Comparison of ENCODE assay signal across 27 cellular contexts in the genomic region with DNA sequence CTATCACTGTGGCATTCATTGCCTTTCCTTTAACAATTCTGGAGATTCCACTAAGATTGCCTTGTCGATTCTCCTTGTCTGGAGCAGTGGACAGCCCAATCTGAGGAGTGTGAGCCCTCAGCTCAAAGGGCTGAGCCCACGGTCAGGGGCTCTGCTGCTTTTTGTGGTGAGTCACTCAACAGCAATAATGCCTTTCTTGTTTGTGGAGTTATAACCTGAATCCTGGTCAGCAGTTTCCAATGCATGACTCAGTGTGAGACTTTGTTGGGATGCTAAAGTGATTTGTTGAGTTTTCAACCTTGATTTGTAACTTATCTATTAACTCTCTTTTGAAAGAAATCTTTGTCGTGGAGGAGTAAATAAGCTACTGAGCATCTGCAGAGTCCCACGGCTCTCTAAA.
DNase-seq lines count a peak whose midpoint lies in the region; ATAC-seq, FAIRE-seq and TF ChIP-seq lines count a peak whose summit lies in the region.
"Had no signal": no experiment of that assay in that cellular context is flagged by ENCODE, and none has a peak within 500 bp of the region (broad histone marks: within the 10 kb centered on the region; RNA-seq: fewer than 3 reads in every experiment).

No MANE protein-coding gene starts in this region.

- TF ChIP-seq RAD21 in HepG2 (CRISPR knock-in tag; IDR thresholded peaks at IDR 0.05) = no peak

- H3K79me2 ChIP-seq in HepG2 (ENCODE audit: insufficient read depth, low read length) = no peaks in the 10 kb centered on the region

- TF ChIP-seq POLR2A in HepG2 (IDR thresholded peaks at IDR 0.05; ENCODE audit: insufficient read depth in 1 of 2, low read depth in 2 of 2, low read length in 2 of 2) (no peak), right lobe of liver (IDR thresholded peaks at IDR 0.05) (no peak)

- no peak for FAIRE-seq in HepG2 (lab: Jason Lieb, UNC)

- no TSS peak for BruUV-seq in HepG2 (replicated peaks; lab: Mats Ljungman, UMichigan)

- no peaks in the 10 kb centered on the region for H4K20me1 ChIP-seq in HepG2 (ENCODE audit: insufficient read depth, low read length)

- no peak overlapping the region for H2AFZ ChIP-seq in HepG2 (ENCODE audit: low read length)

- H3K27me3 ChIP-seq in HepG2 (ENCODE audit: control insufficient read depth in 1 of 2, insufficient read depth in 2 of 2, low read length in 2 of 2) = peaks cover 0 to 3% of the 10 kb centered on the region in 2 experiments; a peak in 1 of 5 replicates
- no peaks in the 10 kb centered on the region for H3K27me3 ChIP-seq in right lobe of liver
- H3K27me3 ChIP-seq: ovary, right atrium auricular region, tibial nerve had no signal

- H3K27ac ChIP-seq in HepG2 (ENCODE audit: extremely low read length, insufficient read depth, low read length) = no peak overlapping the region
- H3K27ac ChIP-seq in right lobe of liver = no peak overlapping the region
- H3K27ac ChIP-seq: epithelial cell of prostate, ovary, right atrium auricular region, SK-N-MC, stomach, tibial nerve had no signal

- ATAC-seq in HepG2 = no peak
- no peak for ATAC-seq in right lobe of liver
- no peak for ATAC-seq in HG03108 (IDR thresholded peaks at IDR 0.05; ENCODE audit: unreplicated experiment)
- ATAC-seq: CD8-positive, alpha-beta T cell; natural killer cell; T-helper 17 cell had no signal

- POLR2A ChIA-PET in HepG2 (lab: Yijun Ruan, JAX) = no interaction called here

- H3K9me3 ChIP-seq in HepG2 (ENCODE audit: low read length) (no peaks in the 10 kb centered on the region), right lobe of liver (no peaks in the 10 kb centered on the region)
- H3K9me3 ChIP-seq: ovary, right atrium auricular region, stomach, tibial nerve had no signal

- H3K4me3 ChIP-seq in HepG2 (replicated peaks in 1 of 3; ENCODE audit: insufficient read depth in 1 of 3, low read depth in 2 of 3, low read length in 3 of 3) (no peak overlapping the region), right lobe of liver (no peak overlapping the region), astrocyte of the spinal cord (ENCODE audit: low read depth, low read length) (no peak overlapping the region)
- H3K4me3 ChIP-seq: ovary, right atrium auricular region, SK-N-MC, stomach, tibial nerve had no signal

- DNase-seq in HepG2 (ENCODE audit: low spot score) (peak; percentile 24), right lobe of liver (no peak), astrocyte of the spinal cord (ENCODE audit: low read depth, low spot score) (peak; percentile 37), kidney glomerular epithelial cell (lab: John Stamatoyannopoulos, UW) (peak; percentile 58), AG20443 (ENCODE audit: low spot score) (no peak), NCI-H1694 (lab: John Stamatoyannopoulos, UW) (no peak)
- no peak for DNase-seq in stimulated activated CD4-positive, alpha-beta T cell treated with anti-CD3 and anti-CD28 coated beads, Interleukin-4, amount 100 ng/mL, for 1 hour
- DNase-seq: 8988T; activated naive CD4-positive, alpha-beta T cell treated with anti-CD3 and anti-CD28 coated beads, Interleukin-2, amount 50 U/mL, for 16 hours; anterior cingulate cortex; CD8-positive, alpha-beta T cell; DMS53; foreskin fibroblast; GOT3; Kasumi-1; natural killer cell; NCI-H1048; NCI-H187; NCI-H526 treated with DMSO at 0.1 percent for 48 hours; ovary; stomach; T-helper 17 cell had no signal

- H3K36me3 ChIP-seq in HepG2 (replicated peaks in 1 of 2; ENCODE audit: control insufficient read depth in 1 of 2, insufficient read depth in 2 of 2, low read length in 2 of 2) = no peaks in the 10 kb centered on the region
- no peaks in the 10 kb centered on the region for H3K36me3 ChIP-seq in right lobe of liver
- H3K36me3 ChIP-seq: ovary, right atrium auricular region, stomach, tibial nerve had no signal

- CTCF ChIA-PET in HepG2 (lab: Yijun Ruan, JAX; ENCODE audit: low intra/inter-chr PET ratio, low total read pairs) = no interaction called here

- TF ChIP-seq EP300 in HepG2 (IDR thresholded peaks at IDR 0.05; ENCODE audit: low read depth in 2 of 2, low read length in 2 of 2) (no peak), HepG2 (CRISPR knock-in tag; IDR thresholded peaks at IDR 0.05; ENCODE audit: borderline replicate concordance) (no peak)

- intact Hi-C loops in HepG2 (cut with micrococcal nuclease; ENCODE audit: unreplicated experiment) (no loop called here), right lobe of liver (cut with DNase I) (no loop called here)

- H3K4me1 ChIP-seq in HepG2 (ENCODE audit: insufficient read depth, low read length) (peaks cover 17% of the 10 kb centered on the region), right lobe of liver (no peaks in the 10 kb centered on the region)
- H3K4me1 ChIP-seq: right atrium auricular region, stomach, tibial nerve had no signal

- no peak for TF ChIP-seq CTCF in HepG2 (CRISPR knock-in tag; IDR thresholded peaks at IDR 0.05)
- TF ChIP-seq CTCF in right lobe of liver (IDR thresholded peaks at IDR 0.05) = no peak
- no peak for TF ChIP-seq CTCF in astrocyte of the spinal cord (IDR thresholded peaks at IDR 0.05; ENCODE audit: low read depth, low read length)

- no peak overlapping the region for H3K4me2 ChIP-seq in HepG2 (ENCODE audit: low read depth, low read length)

- 1% methylated on average over 4 of the region's 4 CpGs for WGBS in HepG2 (ENCODE audit: low lambda C conversion rate)
- 62% methylated on average over 4 of the region's 4 CpGs for WGBS in right lobe of liver (ENCODE audit: insufficient coverage, low coverage, low lambda C conversion rate, missing lambda C conversion rate)

- no peak overlapping the region for H3K9ac ChIP-seq in HepG2 (ENCODE audit: insufficient read depth, low read depth, low read length)

- in situ Hi-C loops in HepG2 (cut with HindIII; ENCODE audit: extremely low pct_ligation_motif_present, low pct_unique_long_range_greater_than_20kb) = no loop called here
- in situ Hi-C loops in astrocyte of the spinal cord (cut with HindIII; ENCODE audit: low sequenced_read_pairs) = no loop called here

TF ChIP-seq in HepG2, 621 proteins besides CTCF, POLR2A, EP300 and RAD21:
- no peak for TF ChIP-seq TBP (CRISPR knock-in tag; IDR thresholded peaks at IDR 0.05)
- TF ChIP-seq TAF15 (IDR thresholded peaks at IDR 0.05; ENCODE audit: low read depth, low read length, poor library complexity, severe bottlenecking) = no peak
- no peak for TF ChIP-seq ZNF329 (CRISPR knock-in tag; IDR thresholded peaks at IDR 0.05; ENCODE audit: low read depth)
- TF ChIP-seq MAFK (conservative IDR thresholded peaks at IDR 0.05 in 1 of 2, IDR thresholded peaks at IDR 0.05 in 1 of 2; ENCODE audit: low read length in 2 of 2) = peak; percentile 8 to 10; a peak in 1 of 4 replicates
- TF ChIP-seq FOSL2 (CRISPR knock-in tag; IDR thresholded peaks at IDR 0.05) = peak; percentile 58

Comparison
In these comparisons a context has a peak if more than half of its experiments do, and no peak if none do; other contexts are left out.
1. DNase-seq: peak in HepG2 (single experiment), astrocyte of the spinal cord (single experiment) and kidney glomerular epithelial cell (single experiment); none in right lobe of liver (0 of 3), AG20443 (single experiment), stimulated activated CD4-positive, alpha-beta T cell treated with anti-CD3 and anti-CD28 coated beads, Interleukin-4, amount 100 ng/mL, for 1 hour (single experiment) and NCI-H1694 (single experiment).